In genomic region chr5:61333351-61334223, GRCh38 we compare ENCODE assay signal across 1 cellular context.
TF ChIP-seq lines count a peak whose summit lies in the region.

No MANE protein-coding gene starts in this region.

TF ChIP-seq in HepG2, 621 proteins besides CTCF, POLR2A, EP300 and RAD21 (continued from another document):
- TF ChIP-seq ZBTB34 (CRISPR knock-in tag; IDR thresholded peaks at IDR 0.05) = no peak
- TF ChIP-seq ZNF563 (CRISPR knock-in tag; IDR thresholded peaks at IDR 0.05) = no peak
- TF ChIP-seq ZNF777 (CRISPR knock-in tag; IDR thresholded peaks at IDR 0.05) = peak; percentile 77
- no peak for TF ChIP-seq SOX6 (IDR thresholded peaks at IDR 0.05)
- TF ChIP-seq SOX6 (CRISPR knock-in tag; IDR thresholded peaks at IDR 0.05) = 0 out of 2 replicates have a peak, but pooled peaks have one; percentile 9
